ENCODE assay signal across 9 cellular contexts in the genomic region with DNA sequence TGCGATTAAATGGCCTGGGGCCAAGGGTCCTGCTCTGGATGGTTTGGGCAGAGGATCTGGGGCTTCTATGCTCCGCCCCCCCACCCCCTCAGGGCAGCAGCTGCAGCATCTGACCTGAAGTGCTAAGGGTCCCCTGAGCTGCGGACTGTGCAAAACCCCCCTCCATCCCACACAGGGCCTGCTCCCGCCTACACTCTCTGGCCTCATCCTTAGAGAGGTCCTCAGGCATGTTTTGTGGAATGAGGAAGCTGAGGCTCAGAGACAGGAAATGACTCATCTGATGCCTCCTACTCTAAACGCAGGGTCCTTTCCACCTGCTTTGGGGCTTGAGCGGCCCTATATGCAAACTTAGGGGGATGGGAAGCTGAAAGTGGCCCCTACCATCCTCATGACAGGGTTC. TPM values are rescaled to one million over a fixed set of nuclear protein-coding genes. Genes with fewer than 3 reads are reported as not detected.
DNase-seq lines count a peak whose midpoint lies in the region; ATAC-seq lines count a peak whose summit lies in the region.
"Had no signal": no experiment of that assay in that cellular context is flagged by ENCODE, and none has a peak within 500 bp of the region (broad histone marks: within the 10 kb centered on the region; RNA-seq: fewer than 3 reads in every experiment).

No MANE protein-coding gene starts in this region.

- H3K4me3 Mint-ChIP-seq in stimulated activated effector memory CD8-positive, alpha-beta T cell treated with anti-CD3 and anti-CD28 coated beads, Interleukin-12 subunit alpha, Interleukin-12 subunit beta, amount 100 ng/mL, for 72 hours, result no peak overlapping the region
- H3K4me3 Mint-ChIP-seq: T-cell had no signal

- no peaks in the 10 kb centered on the region for H3K36me3 Mint-ChIP-seq in stimulated activated effector memory CD8-positive, alpha-beta T cell treated with anti-CD3 and anti-CD28 coated beads, Interleukin-12 subunit alpha, Interleukin-12 subunit beta, amount 100 ng/mL, for 72 hours
- H3K36me3 Mint-ChIP-seq: T-cell had no signal

- H3K4me1 Mint-ChIP-seq in stimulated activated effector memory CD8-positive, alpha-beta T cell treated with anti-CD3 and anti-CD28 coated beads, Interleukin-12 subunit alpha, Interleukin-12 subunit beta, amount 100 ng/mL, for 72 hours, result peaks cover 17% of the 10 kb centered on the region

- ATAC-seq in GM19324 (IDR thresholded peaks at IDR 0.05; ENCODE audit: low FRiP score, unreplicated experiment) (peak; percentile 72), HG03108 (IDR thresholded peaks at IDR 0.05; ENCODE audit: unreplicated experiment) (peak; percentile 84)
- peak; percentile 61 for ATAC-seq in stimulated activated effector memory CD8-positive, alpha-beta T cell treated with anti-CD3 and anti-CD28 coated beads, Interleukin-12 subunit alpha, Interleukin-12 subunit beta, amount 100 ng/mL, for 72 hours

- H3K9me3 Mint-ChIP-seq in stimulated activated effector memory CD8-positive, alpha-beta T cell treated with anti-CD3 and anti-CD28 coated beads, Interleukin-12 subunit alpha, Interleukin-12 subunit beta, amount 100 ng/mL, for 72 hours, result no peaks in the 10 kb centered on the region
- H3K9me3 Mint-ChIP-seq: T-cell had no signal

- DNase-seq in DMS53 (lab: John Stamatoyannopoulos, UW), result peak; percentile 76
- peak; percentile 95 for DNase-seq in RPMI7951 (ENCODE audit: low read depth)
- peak; percentile 17 for DNase-seq in fibroblast of peridontal ligament (ENCODE audit: extremely low read depth)
- DNase-seq in stimulated activated effector memory CD8-positive, alpha-beta T cell treated with anti-CD3 and anti-CD28 coated beads, Interleukin-12 subunit alpha, Interleukin-12 subunit beta, amount 100 ng/mL, for 72 hours (ENCODE audit: low spot score in 2 of 2), result no peak
- DNase-seq in DMS79 treated with DMSO at 0.1 percent for 48 hours (lab: John Stamatoyannopoulos, UW), result no peak
- DNase-seq in NCI-H1105 (lab: John Stamatoyannopoulos, UW), result no peak

- peak overlapping the region; percentile 29 for H3K27ac Mint-ChIP-seq in stimulated activated effector memory CD8-positive, alpha-beta T cell treated with anti-CD3 and anti-CD28 coated beads, Interleukin-12 subunit alpha, Interleukin-12 subunit beta, amount 100 ng/mL, for 72 hours
- H3K27ac Mint-ChIP-seq: T-cell had no signal

RNA-seq across cellular contexts. Expression of a gene that starts 59.5 kb away (rescaled TPM):
- total RNA-seq in RPMI7951 (2014; rRNA removed; shearing (Covaris generic)), result 41.1 and 57.9 TPM in 2 replicates

Comparison
In these comparisons a context has a peak if more than half of its experiments do, and no peak if none do; other contexts are left out.
1. DNase-seq: peak in DMS53 (single experiment), RPMI7951 (single experiment) and fibroblast of peridontal ligament (single experiment); none in stimulated activated effector memory CD8-positive, alpha-beta T cell treated with anti-CD3 and anti-CD28 coated beads, Interleukin-12 subunit alpha, Interleukin-12 subunit beta, amount 100 ng/mL, for 72 hours (0 of 2), DMS79 treated with DMSO at 0.1 percent for 48 hours (single experiment) and NCI-H1105 (single experiment).
2. Peak in every context shown above with its lines, with median percentiles within 50 percentile points of each other: ATAC-seq.